Comparison of ENCODE assay signal across 9 cellular contexts in genomic region chr13:98508280-98509074, GRCh38.
DNase-seq lines count a peak whose midpoint lies in the region; ATAC-seq and TF ChIP-seq lines count a peak whose summit lies in the region.
"Had no signal": no experiment of that assay in that cellular context is flagged by ENCODE, and none has a peak within 500 bp of the region (broad histone marks: within the 10 kb centered on the region; RNA-seq: fewer than 3 reads in every experiment).

No MANE protein-coding gene starts in this region.

- DNase-seq in Caki2 (ENCODE audit: low read depth): peak; percentile 33
- peak; percentile 59 for DNase-seq in OCI-M1 (lab: John Stamatoyannopoulos, UW)
- no peak for DNase-seq in effector memory CD8-positive, alpha-beta T cell
- DNase-seq in omental fat pad (ENCODE audit: low spot score): no peak
- DNase-seq in NK-92 treated with Interleukin-12 subunit alpha and Interleukin-12 subunit beta, amount 100 ng/mL, for 24 hours (lab: John Stamatoyannopoulos, UW): no peak
- DNase-seq in middle frontal gyrus (ENCODE audit: extremely low spot score, low spot score): no peak

- TF ChIP-seq CTCF in omental fat pad (IDR thresholded peaks at IDR 0.05): no peak

- no peak for ATAC-seq in effector memory CD8-positive, alpha-beta T cell (replicated peaks)
- ATAC-seq in omental fat pad (ENCODE audit: low FRiP score): peak; percentile 42
- no peak for ATAC-seq in GM21576 (IDR thresholded peaks at IDR 0.05; ENCODE audit: unreplicated experiment)
- ATAC-seq in GM19467 (IDR thresholded peaks at IDR 0.05; ENCODE audit: unreplicated experiment): no peak

- peak overlapping the region; percentile 22 to 85 for H3K27ac Mint-ChIP-seq in effector memory CD8-positive, alpha-beta T cell
- H3K27ac Mint-ChIP-seq: mesothelial cell of epicardium had no signal

- peaks cover 41% of the 10 kb centered on the region for H3K36me3 Mint-ChIP-seq in effector memory CD8-positive, alpha-beta T cell (ENCODE audit: insufficient read depth)

- peaks cover 70 to 84% of the 10 kb centered on the region in 2 donors for H3K4me1 Mint-ChIP-seq in effector memory CD8-positive, alpha-beta T cell (ENCODE audit: low read depth in 2 of 2)

- peak overlapping the region in 1 of 2 donors; percentile 19 for H3K4me3 Mint-ChIP-seq in effector memory CD8-positive, alpha-beta T cell
- H3K4me3 Mint-ChIP-seq: mesothelial cell of epicardium had no signal

- in situ Hi-C loops in Caki2 (cut with HindIII; ENCODE audit: low pct_unique_long_range_greater_than_20kb, low sequenced_read_pairs): no loop called here

- no peaks in the 10 kb centered on the region for H3K27me3 Mint-ChIP-seq in effector memory CD8-positive, alpha-beta T cell

- H3K9me3 Mint-ChIP-seq in effector memory CD8-positive, alpha-beta T cell: no peaks in the 10 kb centered on the region
- H3K9me3 Mint-ChIP-seq: mesothelial cell of epicardium had no signal

Comparison
In these comparisons a context has a peak if more than half of its experiments do, and no peak if none do; other contexts are left out.
1. DNase-seq: peak in Caki2 (single experiment) and OCI-M1 (single experiment); none in effector memory CD8-positive, alpha-beta T cell (0 of 3), omental fat pad (single experiment), NK-92 treated with Interleukin-12 subunit alpha and Interleukin-12 subunit beta, amount 100 ng/mL, for 24 hours (single experiment) and middle frontal gyrus (single experiment).